In genomic region chr2:63777816-63778215, GRCh38 we compare ENCODE assay signal across 28 cellular contexts.
A peak's percentile ranks its signal among the peaks of the same experiment; 100 is the strongest.
DNase-seq lines count a peak whose midpoint lies in the region; ATAC-seq, FAIRE-seq and TF ChIP-seq lines count a peak whose summit lies in the region.
"Had no signal": no experiment of that assay in that cellular context is flagged by ENCODE, and none has a peak within 500 bp of the region (broad histone marks: within the 10 kb centered on the region; RNA-seq: fewer than 3 reads in every experiment).

No MANE protein-coding gene starts in this region.

- H3K79me2 ChIP-seq in astrocyte (ENCODE audit: insufficient read depth, low read length): no peaks in the 10 kb centered on the region

- in situ Hi-C loops in transverse colon (cut with MboI; ENCODE audit: low pct_ligation_motif_present in 1 of 4, low pct_unique_long_range_greater_than_20kb in 1 of 4, low sequenced_read_pairs in 3 of 4): no loop called here

- TF ChIP-seq EP300 in transverse colon (IDR thresholded peaks at IDR 0.05; ENCODE audit: low read depth) (no peak), gastroesophageal sphincter (IDR thresholded peaks at IDR 0.05) (no peak)

- TF ChIP-seq CTCF in astrocyte (IDR thresholded peaks at IDR 0.05; ENCODE audit: insufficient read depth, low read depth, low read length): no peak
- TF ChIP-seq CTCF in colonic mucosa (IDR thresholded peaks at IDR 0.05): no peak
- no peak for TF ChIP-seq CTCF in transverse colon (IDR thresholded peaks at IDR 0.05)
- TF ChIP-seq CTCF in gastroesophageal sphincter (IDR thresholded peaks at IDR 0.05): no peak

- H3K9me3 ChIP-seq in astrocyte (ENCODE audit: insufficient read depth, low read depth, low read length) (no peaks in the 10 kb centered on the region), colonic mucosa (no peaks in the 10 kb centered on the region), transverse colon (peaks cover 0 to 2% of the 10 kb centered on the region in 2 donors), gastroesophageal sphincter (no peaks in the 10 kb centered on the region)
- H3K9me3 ChIP-seq: A549, BE2C, BLaER1 had no signal

- no peak for TF ChIP-seq POLR2A in transverse colon (IDR thresholded peaks at IDR 0.05)
- TF ChIP-seq POLR2A in gastroesophageal sphincter (IDR thresholded peaks at IDR 0.05): no peak

- H3K4me2 ChIP-seq in astrocyte (ENCODE audit: low read length): no peak overlapping the region
- H3K4me2 ChIP-seq: A549, BLaER1 had no signal

- H3K9me3 Mint-ChIP-seq in astrocyte (ENCODE audit: unreplicated experiment): no peaks in the 10 kb centered on the region
- H3K9me3 Mint-ChIP-seq: CD8-positive, alpha-beta memory T cell had no signal

- ATAC-seq in left colon (peak; percentile 73), gastroesophageal sphincter (no peak)
- ATAC-seq: A549, GM12878 had no signal

- H3K4me3 ChIP-seq in astrocyte (ENCODE audit: insufficient read depth, low read depth, low read length): no peak overlapping the region
- no peak overlapping the region for H3K4me3 ChIP-seq in colonic mucosa
- H3K4me3 ChIP-seq in transverse colon: no peak overlapping the region
- no peak overlapping the region for H3K4me3 ChIP-seq in gastroesophageal sphincter
- H3K4me3 ChIP-seq: A549, BLaER1, GM12878 had no signal

- no peaks in the 10 kb centered on the region for H3K27me3 Mint-ChIP-seq in astrocyte (ENCODE audit: low read depth, unreplicated experiment)

- peak overlapping the region; percentile 40 for H3K4me3 Mint-ChIP-seq in astrocyte (ENCODE audit: unreplicated experiment)
- H3K4me3 Mint-ChIP-seq: CD14-positive monocyte; CD4-positive, alpha-beta memory T cell; CD4-positive, CD25-positive, alpha-beta regulatory T cell; CD8-positive, alpha-beta memory T cell had no signal

- H3K9ac ChIP-seq in astrocyte (ENCODE audit: low read length): no peak overlapping the region
- no peak overlapping the region for H3K9ac ChIP-seq in colonic mucosa (ENCODE audit: low read depth in 2 of 2, low read length in 2 of 2)
- H3K9ac ChIP-seq: BLaER1 had no signal

- no peaks in the 10 kb centered on the region for H3K27me3 ChIP-seq in astrocyte (ENCODE audit: insufficient read depth, low read length)
- H3K27me3 ChIP-seq in colonic mucosa: no peaks in the 10 kb centered on the region
- H3K27me3 ChIP-seq in transverse colon: no peaks in the 10 kb centered on the region
- H3K27me3 ChIP-seq in gastroesophageal sphincter: no peaks in the 10 kb centered on the region
- H3K27me3 ChIP-seq: BE2C, BLaER1 had no signal

- H3K27ac ChIP-seq in astrocyte (ENCODE audit: low read depth, low read length) (no peak overlapping the region), colonic mucosa (peak overlapping the region; percentile 39), transverse colon (peak overlapping the region; percentile 43 to 76 (median 62)), gastroesophageal sphincter (no peak overlapping the region)
- H3K27ac ChIP-seq: 22Rv1, A549, BLaER1 had no signal

- H3K36me3 Mint-ChIP-seq in astrocyte (ENCODE audit: low read depth, unreplicated experiment): no peaks in the 10 kb centered on the region
- H3K36me3 Mint-ChIP-seq: CD14-positive monocyte; CD4-positive, alpha-beta memory T cell; CD4-positive, CD25-positive, alpha-beta regulatory T cell had no signal

- no peak overlapping the region for H2AFZ ChIP-seq in astrocyte (ENCODE audit: low read depth, low read length)

- no peaks in the 10 kb centered on the region for H4K20me1 ChIP-seq in astrocyte (ENCODE audit: insufficient read depth, low read length)
- H4K20me1 ChIP-seq: BLaER1 had no signal

- H3K36me3 ChIP-seq in astrocyte (ENCODE audit: insufficient read depth, low read length) (no peaks in the 10 kb centered on the region), colonic mucosa (no peaks in the 10 kb centered on the region), transverse colon (no peaks in the 10 kb centered on the region), gastroesophageal sphincter (no peaks in the 10 kb centered on the region)
- H3K36me3 ChIP-seq: BE2C, BLaER1 had no signal

- FAIRE-seq in astrocyte (lab: Jason Lieb, UNC): no peak
- FAIRE-seq: A549, GM12878, GM12892, GM18507 had no signal

- H3K4me1 ChIP-seq in astrocyte (ENCODE audit: insufficient read depth, low read length) (no peaks in the 10 kb centered on the region), colonic mucosa (no peaks in the 10 kb centered on the region), transverse colon (peaks cover 0 to 47% (median 15%) of the 10 kb centered on the region in 4 donors), gastroesophageal sphincter (no peaks in the 10 kb centered on the region)
- H3K4me1 ChIP-seq: A549, BE2C, BLaER1 had no signal

- DNase-seq in astrocyte (ENCODE audit: low read depth) (no peak), colonic mucosa (no peak), left colon (no peak), transverse colon (no peak), glomerular visceral epithelial cell (ENCODE audit: extremely low spot score) (no peak)
- DNase-seq in activated CD4-positive, alpha-beta T cell treated with anti-CD3 and anti-CD28 coated beads for 48 hours: no peak
- DNase-seq: ACHN; BE2C; C1 segment of cervical spinal cord; CD4-positive, alpha-beta memory T cell; CD4-positive, CD25-positive, alpha-beta regulatory T cell; CD8-positive, alpha-beta memory T cell; COR-L47; DMS 273 treated with DMSO at 0.1 percent for 48 hours; DMS153; DMS53; DMS79; DND-41; EL; GDM1 had no signal

- peaks cover 11% of the 10 kb centered on the region for H3K4me1 Mint-ChIP-seq in astrocyte (ENCODE audit: low read depth, unreplicated experiment)
- H3K4me1 Mint-ChIP-seq: CD4-positive, alpha-beta memory T cell; CD4-positive, CD25-positive, alpha-beta regulatory T cell; CD8-positive, alpha-beta memory T cell had no signal

- H3K27ac Mint-ChIP-seq in astrocyte (ENCODE audit: unreplicated experiment): no peak overlapping the region
- H3K27ac Mint-ChIP-seq: CD4-positive, alpha-beta memory T cell; CD8-positive, alpha-beta memory T cell had no signal

- intact Hi-C loops in colonic mucosa (cut with DNase I) (no loop called here), left colon (cut with DNase I, micrococcal nuclease) (no loop called here), transverse colon (cut with DNase I; ENCODE audit: low total_unique reads) (no loop called here)

Comparison
In these comparisons a context has a peak if more than half of its experiments do, and no peak if none do; other contexts are left out.
1. H3K27ac ChIP-seq: peak in colonic mucosa (single experiment) and transverse colon (4 of 4); none in astrocyte (single experiment) and gastroesophageal sphincter (0 of 4).